ENCODE assay signal across 8 cellular contexts in the genomic region with DNA sequence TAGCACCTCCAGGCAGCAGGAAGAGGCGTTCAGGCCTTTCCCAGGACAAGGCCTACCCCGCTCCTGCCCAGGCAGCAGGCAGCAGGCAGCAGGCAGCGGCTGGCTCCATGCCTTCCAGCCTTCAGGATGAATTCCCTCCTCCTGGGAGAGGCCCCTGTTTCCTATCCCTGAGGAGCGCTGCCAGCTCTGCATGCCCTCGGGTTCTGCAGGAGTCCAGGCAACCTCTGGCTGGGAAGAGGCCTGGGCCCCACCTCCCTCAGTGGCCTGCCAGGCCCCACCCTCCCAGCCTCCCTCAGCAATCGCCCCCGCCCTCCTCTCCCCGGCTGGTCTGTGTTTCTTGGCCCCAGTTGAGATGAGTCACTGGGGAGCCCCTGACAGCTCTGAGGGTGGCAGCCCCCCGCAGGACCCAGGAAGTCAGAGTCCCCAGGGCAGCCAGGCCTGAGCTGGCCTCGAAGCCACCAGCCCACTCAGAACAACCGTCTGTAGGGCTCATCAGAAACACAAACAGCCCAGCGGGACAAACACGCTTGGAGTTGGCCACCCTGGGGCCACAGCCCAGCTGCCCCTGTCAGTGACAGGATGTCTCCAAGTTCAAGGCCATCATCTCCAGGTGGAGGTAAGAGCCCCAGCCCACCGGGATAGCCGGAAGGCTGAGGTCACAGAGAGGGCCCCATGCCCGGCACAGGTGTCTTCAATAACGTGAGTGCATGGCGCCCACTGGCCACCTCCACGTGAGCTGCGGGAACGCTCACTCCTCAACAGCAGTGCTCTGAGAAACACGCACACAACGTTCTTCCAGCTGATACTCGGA. TPM values are rescaled to one million over a fixed set of nuclear protein-coding genes. Genes with fewer than 3 reads are reported as not detected.
DNase-seq lines count a peak whose midpoint lies in the region; ATAC-seq and TF ChIP-seq lines count a peak whose summit lies in the region.

No MANE protein-coding gene starts in this region.

- H3K36me3 Mint-ChIP-seq in endodermal cell (ENCODE audit: low read depth) = no peaks in the 10 kb centered on the region

- DNase-seq in C1 segment of cervical spinal cord (lab: John Stamatoyannopoulos, UW) = peak in 10 of 14 donors; percentile 26 to 79 (median 62)
- DNase-seq in M059J (ENCODE audit: low read depth) = peak; percentile 97
- DNase-seq in endodermal cell = no peak
- DNase-seq in myocyte (ENCODE audit: low read depth) = peak; percentile 91
- DNase-seq in activated effector memory CD4-positive, alpha-beta T cell treated with anti-CD3 and anti-CD28 coated beads, Interleukin-2, amount 50 U/mL, for 16 hours = no peak
- DNase-seq in HuH-7 (ENCODE audit: low spot score) = no peak

- no peaks in the 10 kb centered on the region for H3K9me3 Mint-ChIP-seq in endodermal cell

- WGBS in endodermal cell (ENCODE audit: insufficient coverage in 1 of 2, insufficient read length in 1 of 2), 2 experiments = 83 to 89% methylated on average over 16 to 24 of the region's 24 CpGs

- H3K9ac ChIP-seq in endodermal cell (ENCODE audit: extremely low read depth, low read length, poor library complexity, severe bottlenecking) = no peak overlapping the region

- H3K27me3 Mint-ChIP-seq in endodermal cell (ENCODE audit: insufficient read depth) = peaks cover 4% of the 10 kb centered on the region

- H3K36me3 ChIP-seq in endodermal cell (ENCODE audit: control insufficient read depth, insufficient read depth, low read length) = no peaks in the 10 kb centered on the region

- peaks cover 7% of the 10 kb centered on the region for H3K4me1 Mint-ChIP-seq in endodermal cell

- no peaks in the 10 kb centered on the region for H3K9me3 ChIP-seq in endodermal cell (ENCODE audit: control insufficient read depth, low read length)

- TF ChIP-seq CTCF in endodermal cell (conservative IDR thresholded peaks at IDR 0.05) = no peak

- ATAC-seq in HG02571 (IDR thresholded peaks at IDR 0.05; ENCODE audit: unreplicated experiment) = no peak
- no peak for ATAC-seq in GM19023 (IDR thresholded peaks at IDR 0.05; ENCODE audit: unreplicated experiment)

- H3K4me3 Mint-ChIP-seq in endodermal cell = no peak overlapping the region

- peak overlapping the region; percentile 29 for H3K27ac ChIP-seq in endodermal cell (ENCODE audit: low read depth, low read length)

- no peaks in the 10 kb centered on the region for H3K27me3 ChIP-seq in endodermal cell (ENCODE audit: control insufficient read depth, insufficient read depth, low read length, poor library complexity, severe bottlenecking)

- no peak overlapping the region for H3K27ac Mint-ChIP-seq in endodermal cell

- H3K4me3 ChIP-seq in endodermal cell (ENCODE audit: low read length) = no peak overlapping the region

- H3K4me1 ChIP-seq in endodermal cell (ENCODE audit: control insufficient read depth, insufficient read depth, low read length) = peaks cover 7% of the 10 kb centered on the region

RNA-seq across cellular contexts. Expression of gene CIBAR2, which starts 39.5 kb away (rescaled TPM):
- total RNA-seq in M059J (2014; rRNA removed; shearing (Covaris generic)) = not detected in 2 replicates
- total RNA-seq in endodermal cell = not detected
- 0.25 TPM for polyA plus RNA-seq in endodermal cell (2013, experiment 1 of 2)
- polyA plus RNA-seq in endodermal cell (2013, experiment 2 of 2) = not detected
- total RNA-seq in myocyte = not detected in 2 replicates
- polyA plus RNA-seq in myocyte (2012) = not detected

Comparison
In these comparisons a context has a peak if more than half of its experiments do, and no peak if none do; other contexts are left out.
1. DNase-seq: peak in C1 segment of cervical spinal cord (10 of 14), M059J (single experiment) and myocyte (single experiment); none in endodermal cell (single experiment), activated effector memory CD4-positive, alpha-beta T cell treated with anti-CD3 and anti-CD28 coated beads, Interleukin-2, amount 50 U/mL, for 16 hours (single experiment) and HuH-7 (single experiment).